Comparison of ENCODE assay signal across 8 cellular contexts in the genomic region with DNA sequence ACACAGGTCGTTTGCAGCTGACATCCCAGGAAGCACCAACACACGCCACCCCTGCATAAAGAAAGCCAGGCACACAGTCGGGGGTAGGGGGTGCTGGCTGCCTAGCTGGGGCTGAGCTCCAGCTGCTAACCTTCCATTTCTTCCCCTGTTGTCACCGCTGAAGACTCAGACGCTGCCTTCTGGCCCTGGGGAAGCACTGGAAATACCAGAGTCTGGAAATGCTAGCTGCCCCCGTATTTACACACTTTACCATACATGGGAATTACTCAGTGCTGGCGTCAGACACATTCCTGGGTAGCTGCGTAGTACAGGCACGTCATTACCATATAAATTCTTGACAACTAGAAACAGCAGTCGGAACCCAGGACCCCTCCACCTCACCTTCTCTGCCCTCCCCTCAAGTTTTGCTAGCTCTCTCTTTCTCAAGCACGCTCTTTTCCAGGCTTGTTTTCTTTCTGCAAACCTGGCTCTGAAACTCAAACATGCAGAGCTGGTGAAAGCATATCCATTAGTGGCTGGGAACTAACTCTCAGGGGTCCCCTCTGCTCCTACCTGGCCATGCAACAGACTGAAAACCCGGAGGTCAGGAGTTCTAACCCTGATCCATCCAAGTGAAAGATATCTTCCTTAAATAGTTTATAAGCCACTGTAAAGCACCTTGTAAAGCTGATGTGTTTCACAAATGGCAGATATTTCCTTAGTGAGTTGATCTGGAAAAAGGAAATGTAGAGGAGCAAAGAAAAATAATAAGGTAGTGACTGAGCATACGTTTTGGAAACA. TPM values are rescaled to one million over a fixed set of nuclear protein-coding genes. Genes with fewer than 3 reads are reported as not detected.
A peak's percentile ranks its signal among the peaks of the same experiment; 100 is the strongest.
DNase-seq lines count a peak whose midpoint lies in the region; ATAC-seq, FAIRE-seq and TF ChIP-seq lines count a peak whose summit lies in the region.

No MANE protein-coding gene starts in this region.

- H3K4me1 ChIP-seq in GM12878 (ENCODE audit: control insufficient read depth, insufficient read depth, low read length), result peaks cover 16% of the 10 kb centered on the region
- H3K4me1 ChIP-seq in thyroid gland, result peaks cover 77 to 93% of the 10 kb centered on the region in 2 donors
- peaks cover 3% of the 10 kb centered on the region for H3K4me1 ChIP-seq in BE2C

- H3K36me3 ChIP-seq in GM12878 (ENCODE audit: control insufficient read depth in 2 of 2, insufficient read depth in 2 of 2, low read length in 1 of 2), result no peaks in the 10 kb centered on the region; a peak in 1 of 4 replicates
- no peaks in the 10 kb centered on the region for H3K36me3 ChIP-seq in thyroid gland
- H3K36me3 ChIP-seq in BE2C, result no peaks in the 10 kb centered on the region

- no peak for FAIRE-seq in GM12878 (lab: Jason Lieb, UNC)

- H3K9me3 Mint-ChIP-seq in activated naive CD4-positive, alpha-beta T cell treated with anti-CD3 and anti-CD28 coated beads for 36 hours, result no peaks in the 10 kb centered on the region

- no peak overlapping the region for H2AFZ ChIP-seq in GM12878 (ENCODE audit: control insufficient read depth, low read depth, low read length)

- H3K79me2 ChIP-seq in GM12878 (ENCODE audit: control insufficient read depth, insufficient read depth, low read length), result peaks cover 29% of the 10 kb centered on the region

- BruUV-seq in GM12878 (replicated peaks; lab: Mats Ljungman, UMichigan), result no TSS peak

- H3K27ac Mint-ChIP-seq in activated naive CD4-positive, alpha-beta T cell treated with anti-CD3 and anti-CD28 coated beads for 36 hours, result no peak overlapping the region

- RAD21 ChIA-PET in GM12878 (lab: Charles Lee; ENCODE audit: unreplicated experiment), result interaction anchor here (1.1 to 15.3 kb wide), 3 partner anchors 9 to 68 kb away, joined by 3 to 505 read pairs (median 22); no protein-coding TSS in a partner anchor

- POLR2A ChIA-PET in GM12878 (lab: Charles Lee), result interaction anchor here (0.5 to 2.7 kb wide), 7 partner anchors 8 to 1638 kb away, joined by 3 to 6 read pairs (median 3); no protein-coding TSS in a partner anchor

- no peak overlapping the region for H3K4me3 Mint-ChIP-seq in activated naive CD4-positive, alpha-beta T cell treated with anti-CD3 and anti-CD28 coated beads for 36 hours

- CTCF ChIA-PET in GM12878 (lab: Yijun Ruan, JAX), result interaction anchor here (1.7 to 13.1 kb wide), 5 partner anchors 8 to 68 kb away, joined by 5 to 198 read pairs (median 19); no protein-coding TSS in a partner anchor
- CTCF ChIA-PET in activated naive CD4-positive, alpha-beta T cell treated with anti-CD3 and anti-CD28 coated beads for 36 hours (lab: Charles Lee), result interaction anchor here (0.9 to 16.2 kb wide), 5 partner anchors 10 to 94 kb away, joined by 3 to 287 read pairs (median 8); no protein-coding TSS in a partner anchor

- no peaks in the 10 kb centered on the region for H4K20me1 ChIP-seq in GM12878 (ENCODE audit: control insufficient read depth, insufficient read depth)

- no peak overlapping the region for H3K4me3 ChIP-seq in GM12878
- no peak overlapping the region for H3K4me3 ChIP-seq in thyroid gland (replicated peaks in 1 of 3)
- no peak overlapping the region for H3K4me3 ChIP-seq in BE2C (ENCODE audit: low read depth, low read length)

- H3K27ac ChIP-seq in GM12878 (ENCODE audit: control insufficient read depth, insufficient read depth) (no peak overlapping the region), thyroid gland (peak overlapping the region; percentile 85 to 99 (median 96))

- in situ Hi-C loops in GM12878 (cut with MboI), result no loop called here

- H3K4me1 Mint-ChIP-seq in activated naive CD4-positive, alpha-beta T cell treated with anti-CD3 and anti-CD28 coated beads for 36 hours (ENCODE audit: low read depth), result peaks cover 39% of the 10 kb centered on the region

- no peaks in the 10 kb centered on the region for H3K27me3 Mint-ChIP-seq in activated naive CD4-positive, alpha-beta T cell treated with anti-CD3 and anti-CD28 coated beads for 36 hours (ENCODE audit: low read depth)

- no peak for TF ChIP-seq EP300 in GM12878 (IDR thresholded peaks at IDR 0.05; ENCODE audit: borderline replicate concordance in 1 of 2, control insufficient read depth in 1 of 2, low read depth in 2 of 2, low read length in 2 of 2)

- ATAC-seq in GM12878, result no peak
- no peak for ATAC-seq in HG02884 (IDR thresholded peaks at IDR 0.05; ENCODE audit: unreplicated experiment)

- intact Hi-C loops in GM12878 (cut with micrococcal nuclease; ENCODE audit: unreplicated experiment), result no loop called here
- intact Hi-C loops in thyroid gland (cut with DNase I), result no loop called here
- intact Hi-C loops in activated naive CD4-positive, alpha-beta T cell treated with anti-CD3 and anti-CD28 coated beads for 36 hours (cut with micrococcal nuclease), result loop anchor here (10.0 kb wide), 1 partner anchor 839 kb away; a partner anchor contains a TSS

- H3K4me2 ChIP-seq in GM12878 (ENCODE audit: control insufficient read depth, insufficient read depth), result peak overlapping the region; percentile 19; the same call in 1 of the 2 replicates

- TF ChIP-seq RAD21 in GM12878 (IDR thresholded peaks at IDR 0.05; ENCODE audit: insufficient read depth, low read depth, low read length), result no peak

- SMC1A ChIA-PET in GM12878 (lab: Charles Lee; ENCODE audit: uncharacterized antibody, unreplicated experiment), result interaction anchor here (0.6 to 18.7 kb wide), 4 partner anchors 8 to 335 kb away, joined by 3 to 514 read pairs (median 30); no protein-coding TSS in a partner anchor

- DNase-seq in LHCN-M2 (ENCODE audit: low read depth) (peak; percentile 86), GM12878 (ENCODE audit: low read depth, low spot score) (no peak), kidney glomerular epithelial cell (lab: John Stamatoyannopoulos, UW) (peak; percentile 96), thyroid gland (peak; percentile 46 to 70), OCI-M2 (lab: John Stamatoyannopoulos, UW; ENCODE audit: unreplicated experiment) (no peak), BE2C (no peak)
- no peak for DNase-seq in activated naive CD4-positive, alpha-beta T cell treated with anti-CD3 and anti-CD28 coated beads for 36 hours

- TF ChIP-seq POLR2A in GM12878 (IDR thresholded peaks at IDR 0.05; ENCODE audit: low read depth, low read length), result no peak
- TF ChIP-seq POLR2A in thyroid gland (IDR thresholded peaks at IDR 0.05), result peak in 1 of 2 donors; percentile 77

- no peaks in the 10 kb centered on the region for H3K36me3 Mint-ChIP-seq in activated naive CD4-positive, alpha-beta T cell treated with anti-CD3 and anti-CD28 coated beads for 36 hours (ENCODE audit: low read depth)

- 90% methylated on average over 13 of the region's 13 CpGs for WGBS in GM12878 (ENCODE audit: insufficient coverage, insufficient replicate concordance, low lambda C conversion rate, missing lambda C conversion rate)
- WGBS in thyroid gland, 2 donors, result 28 to 32% methylated on average over 13 of the region's 13 CpGs

- no peak overlapping the region for H3K9ac ChIP-seq in GM12878 (ENCODE audit: control insufficient read depth, insufficient read depth, low read length)

- no peak for TF ChIP-seq CTCF in GM12878 (IDR thresholded peaks at IDR 0.05 in 2 of 3, conservative IDR thresholded peaks at IDR 0.05 in 1 of 3; ENCODE audit: control insufficient read depth in 2 of 3, extremely low read depth in 1 of 3, insufficient read depth in 1 of 3, low read depth in 3 of 3, low read length in 3 of 3)
- no peak for TF ChIP-seq CTCF in thyroid gland (IDR thresholded peaks at IDR 0.05)
- TF ChIP-seq CTCF in BE2C (IDR thresholded peaks at IDR 0.05; ENCODE audit: low read depth, low read length), result no peak

- no peaks in the 10 kb centered on the region for H3K27me3 ChIP-seq in GM12878 (replicated peaks in 1 of 2; ENCODE audit: control insufficient read depth in 2 of 2, insufficient read depth in 2 of 2, low read length in 1 of 2)
- no peaks in the 10 kb centered on the region for H3K27me3 ChIP-seq in thyroid gland
- no peaks in the 10 kb centered on the region for H3K27me3 ChIP-seq in BE2C

- H3K9me3 ChIP-seq in GM12878 (replicated peaks; ENCODE audit: control insufficient read depth, insufficient read depth, low read length), result no peaks in the 10 kb centered on the region
- no peaks in the 10 kb centered on the region for H3K9me3 ChIP-seq in thyroid gland
- H3K9me3 ChIP-seq in BE2C, result no peaks in the 10 kb centered on the region

RNA-seq across cellular contexts. Expression of a gene that starts 3.3 kb away (rescaled TPM):
- total RNA-seq in LHCN-M2 (2014; rRNA removed) (336 and 492 TPM in 2 replicates), GM12878 (2014; rRNA removed) (80.1 and 80.4 TPM in 2 replicates), GM12878 (2014; rRNA removed; fragmentation: Illumina TruSeq; extraction: Trizol) (61.2 and 63.3 TPM in 2 replicates), GM12878 (2021) (67.9 and 79.8 TPM in 2 replicates), thyroid gland (100 to 1,000 TPM; 285 to 835 (median 454) TPM)
- 491 TPM for polyA plus RNA-seq in LHCN-M2 (2012)
- 25.4 and 32.7 TPM in 2 replicates for total RNA-seq in GM12878 (2013; cell fraction: nucleolus; rRNA removed)
- 25.1 TPM for polyA plus RNA-seq in GM12878 (2011; ENCODE audit: low read depth)
- polyA plus RNA-seq in GM12878 (2011; rRNA removed) (50.2 and 81.0 TPM in 2 replicates), GM12878 (2014; fragmentation: Illumina TruSeq; extraction: Trizol) (59.5 and 88.3 TPM in 2 replicates), GM12878 (2014; fragmentation: Nextera tagmentation; extraction: Ambion mirVana) (10 to 100 TPM; 23.4 to 24.3 TPM), GM12878 (2014; rRNA removed) (80.8 and 93.4 TPM in 2 replicates), GM12878 (2016; fragmentation: Nextera tagmentation; extraction: Ambion mirVana) (10 to 100 TPM; 94.4 to 99.2 TPM)
- polyA plus RNA-seq in GM12878 (2011; cell fraction: cytosol; rRNA removed), result 102 and 110 TPM in 2 replicates
- polyA plus RNA-seq in GM12878 (2011; cell fraction: nucleus; rRNA removed), result 68.4 and 89.9 TPM in 2 replicates
- polyA plus RNA-seq in GM12878 (2012), result 32.9 and 33.6 TPM in 2 replicates
- polyA minus RNA-seq in GM12878 (2011; rRNA and poly(A)+ RNA removed), result 56.0 and 75.4 TPM in 2 replicates
- 21.2 and 22.8 TPM in 2 replicates for polyA minus RNA-seq in GM12878 (2011; cell fraction: cytosol; rRNA and poly(A)+ RNA removed)
- 14.0 and 23.8 TPM in 2 replicates for polyA minus RNA-seq in GM12878 (2011; cell fraction: nucleus; rRNA and poly(A)+ RNA removed)
- total RNA-seq in activated naive CD4-positive, alpha-beta T cell treated with anti-CD3 and anti-CD28 coated beads for 36 hours, result 10 to 100 TPM; 35.7 to 36.6 TPM
- polyA plus RNA-seq in BE2C (2012; ENCODE audit: insufficient read depth, insufficient read length, low read depth), result 78.3 TPM

RNA-seq across cellular contexts. Expression of a gene that starts 34.6 kb away (rescaled TPM):
- total RNA-seq in LHCN-M2 (2014; rRNA removed) (74.8 and 126 TPM in 2 replicates), GM12878 (2014; rRNA removed) (22.4 and 26.0 TPM in 2 replicates), GM12878 (2014; rRNA removed; fragmentation: Illumina TruSeq; extraction: Trizol) (6.4 and 7.7 TPM in 2 replicates), GM12878 (2021) (33.7 and 35.5 TPM in 2 replicates), thyroid gland (10 to 100 TPM; 17.2 to 33.3 (median 21.6) TPM)
- 124 TPM for polyA plus RNA-seq in LHCN-M2 (2012)
- total RNA-seq in GM12878 (2013; cell fraction: nucleolus; rRNA removed), result 11.9 and 17.4 TPM in 2 replicates
- 4.3 TPM for polyA plus RNA-seq in GM12878 (2011; ENCODE audit: low read depth)
- polyA plus RNA-seq in GM12878 (2011; rRNA removed) (8.9 and 17.5 TPM in 2 replicates), GM12878 (2014; fragmentation: Illumina TruSeq; extraction: Trizol) (2.5 and 5.5 TPM in 2 replicates), GM12878 (2014; fragmentation: Nextera tagmentation; extraction: Ambion mirVana) (1 to 10 TPM in 1 of 2 experiments, under 1 TPM in 1; 0.60 to 2.0 TPM), GM12878 (2014; rRNA removed) (27.9 and 38.4 TPM in 2 replicates), GM12878 (2016; fragmentation: Nextera tagmentation; extraction: Ambion mirVana) (10 to 100 TPM; 47.5 to 57.4 TPM)
- polyA plus RNA-seq in GM12878 (2011; cell fraction: cytosol; rRNA removed), result 17.5 and 43.7 TPM in 2 replicates
- polyA plus RNA-seq in GM12878 (2011; cell fraction: nucleus; rRNA removed), result 23.0 and 26.3 TPM in 2 replicates
- polyA plus RNA-seq in GM12878 (2012), result 12.6 and 18.7 TPM in 2 replicates
- 7.2 and 17.9 TPM in 2 replicates for polyA minus RNA-seq in GM12878 (2011; rRNA and poly(A)+ RNA removed)
- polyA minus RNA-seq in GM12878 (2011; cell fraction: cytosol; rRNA and poly(A)+ RNA removed), result 10.9 and 11.1 TPM in 2 replicates
- polyA minus RNA-seq in GM12878 (2011; cell fraction: nucleus; rRNA and poly(A)+ RNA removed), result 10.3 and 19.7 TPM in 2 replicates
- 10 to 100 TPM; 19.5 TPM for total RNA-seq in activated naive CD4-positive, alpha-beta T cell treated with anti-CD3 and anti-CD28 coated beads for 36 hours
- 0.97 TPM for polyA plus RNA-seq in BE2C (2012; ENCODE audit: insufficient read depth, insufficient read length, low read depth)

RNA-seq across cellular contexts. Expression of a gene that starts 35.3 kb away (rescaled TPM):
- total RNA-seq in LHCN-M2 (2014; rRNA removed) (34.7 and 35.0 TPM in 2 replicates), GM12878 (2014; rRNA removed) (0.11 and 0.45 TPM in 2 replicates), GM12878 (2014; rRNA removed; fragmentation: Illumina TruSeq; extraction: Trizol) (0.09 and 0.64 TPM in 2 replicates), GM12878 (2021) (1.3 and 1.5 TPM in 2 replicates), thyroid gland (10 to 100 TPM; 13.3 to 29.7 (median 24.1) TPM)
- 27.1 TPM for polyA plus RNA-seq in LHCN-M2 (2012)
- total RNA-seq in GM12878 (2013; cell fraction: nucleolus; rRNA removed), result 3.6 and 5.0 TPM in 2 replicates
- 0.21 TPM for polyA plus RNA-seq in GM12878 (2011; ENCODE audit: low read depth)
- polyA plus RNA-seq in GM12878 (2011; rRNA removed) (0.26 and 0.37 TPM in 2 replicates), GM12878 (2014; fragmentation: Illumina TruSeq; extraction: Trizol) (0.54 and 0.81 TPM in 2 replicates), GM12878 (2014; fragmentation: Nextera tagmentation; extraction: Ambion mirVana) (under 1 TPM; 0.04 to 0.05 TPM), GM12878 (2014; rRNA removed) (0.19 and 0.47 TPM in 2 replicates), GM12878 (2016; fragmentation: Nextera tagmentation; extraction: Ambion mirVana) (under 1 TPM; 0.35 to 0.45 TPM)
- polyA plus RNA-seq in GM12878 (2011; cell fraction: cytosol; rRNA removed), result 0.17 and 0.25 TPM in 2 replicates
- 0.70 and 0.78 TPM in 2 replicates for polyA plus RNA-seq in GM12878 (2011; cell fraction: nucleus; rRNA removed)
- 0.38 and 0.62 TPM in 2 replicates for polyA plus RNA-seq in GM12878 (2012)
- polyA minus RNA-seq in GM12878 (2011; rRNA and poly(A)+ RNA removed), result 0.29 and 0.57 TPM in 2 replicates
- polyA minus RNA-seq in GM12878 (2011; cell fraction: cytosol; rRNA and poly(A)+ RNA removed), result 0.52 and 0.80 TPM in 2 replicates
- polyA minus RNA-seq in GM12878 (2011; cell fraction: nucleus; rRNA and poly(A)+ RNA removed), result 0.48 and 0.96 TPM in 2 replicates
- total RNA-seq in activated naive CD4-positive, alpha-beta T cell treated with anti-CD3 and anti-CD28 coated beads for 36 hours, result 1 to 10 TPM in 1 of 2 experiments, under 1 TPM in 1; 0.62 to 1.2 TPM
- polyA plus RNA-seq in BE2C (2012; ENCODE audit: insufficient read depth, insufficient read length, low read depth), result 41.3 TPM

Comparison
In these comparisons a context has a peak if more than half of its experiments do, and no peak if none do; other contexts are left out.
1. DNase-seq: peak in LHCN-M2 (single experiment), kidney glomerular epithelial cell (single experiment) and thyroid gland (2 of 2); none in GM12878 (single experiment), activated naive CD4-positive, alpha-beta T cell treated with anti-CD3 and anti-CD28 coated beads for 36 hours (single experiment), OCI-M2 (single experiment) and BE2C (single experiment).